Comparison of ENCODE assay signal across 1 cellular context in genomic region chr6:155314092-155314772, GRCh38.
TF ChIP-seq lines count a peak whose summit lies in the region.

TFB1M (minus strand) TSS chr6:155314484; CDS start chr6:155314428, 56 bp downstream.

TF ChIP-seq in WTC11, 78 proteins besides CTCF, POLR2A, EP300 and RAD21 (continued from another document):
- no peak for TF ChIP-seq MLX (CRISPR knock-in tag; IDR thresholded peaks at IDR 0.05)
- no peak for TF ChIP-seq E2F1 (CRISPR knock-in tag; IDR thresholded peaks at IDR 0.05)
- no peak for TF ChIP-seq ZNF396 (CRISPR knock-in tag; IDR thresholded peaks at IDR 0.05; ENCODE audit: borderline replicate concordance)
- TF ChIP-seq ZNF219 (CRISPR knock-in tag; IDR thresholded peaks at IDR 0.05; ENCODE audit: borderline replicate concordance) = no peak
- TF ChIP-seq SMAD4 (CRISPR knock-in tag; IDR thresholded peaks at IDR 0.05) = no peak
- TF ChIP-seq USF2 (CRISPR knock-in tag; IDR thresholded peaks at IDR 0.05) = no peak
- no peak for TF ChIP-seq PRDM15 (CRISPR knock-in tag; IDR thresholded peaks at IDR 0.05)
- TF ChIP-seq CDX4 (CRISPR knock-in tag; IDR thresholded peaks at IDR 0.05; ENCODE audit: borderline replicate concordance) = no peak
- TF ChIP-seq ZBTB21 (CRISPR knock-in tag; IDR thresholded peaks at IDR 0.05; ENCODE audit: borderline replicate concordance) = no peak
- TF ChIP-seq E2F4 (CRISPR knock-in tag; IDR thresholded peaks at IDR 0.05; ENCODE audit: borderline replicate concordance, low read depth) = no peak
- TF ChIP-seq ZNF317 (CRISPR knock-in tag; IDR thresholded peaks at IDR 0.05; ENCODE audit: borderline replicate concordance, low read depth) = no peak
- TF ChIP-seq ZNF425 (CRISPR knock-in tag; conservative IDR thresholded peaks at IDR 0.05) = no peak
